In genomic region chr1:180173952-180174351, GRCh38 we compare ENCODE assay signal across 12 cellular contexts. TPM values are rescaled to one million over a fixed set of nuclear protein-coding genes. Genes with fewer than 3 reads are reported as not detected.
A peak's percentile ranks its signal among the peaks of the same experiment; 100 is the strongest.
DNase-seq lines count a peak whose midpoint lies in the region; ATAC-seq and TF ChIP-seq lines count a peak whose summit lies in the region.
"Had no signal": no experiment of that assay in that cellular context is flagged by ENCODE, and none has a peak within 500 bp of the region (broad histone marks: within the 10 kb centered on the region; RNA-seq: fewer than 3 reads in every experiment).

No MANE protein-coding gene starts in this region.

- H3K36me3 ChIP-seq in Peyer's patch, result no peaks in the 10 kb centered on the region

- peak overlapping the region in 2 of 4 donors; percentile 22 to 45 for H3K27ac ChIP-seq in Peyer's patch

- TF ChIP-seq POLR2A in Peyer's patch (IDR thresholded peaks at IDR 0.05), result no peak

- POLR2A ChIA-PET in activated CD4-positive, alpha-beta memory T cell treated with anti-CD3 and anti-CD28 coated beads, Interleukin-2, amount 10 ng/mL, durations not matched to agents 7 days and 5 days (lab: Charles Lee), result interaction anchor here (1.5 kb wide), 1 partner anchor 19 kb away, joined by 4 read pairs; the partner anchor contains the start of gene QSOX1

- peaks cover 42% of the 10 kb centered on the region for H3K4me1 Mint-ChIP-seq in glutamatergic neuron (ENCODE audit: low read depth, unreplicated experiment)
- H3K4me1 Mint-ChIP-seq in activated CD4-positive, alpha-beta memory T cell treated with anti-CD3 and anti-CD28 coated beads, Interleukin-2, amount 10 ng/mL, durations not matched to agents 7 days and 5 days, result no peaks in the 10 kb centered on the region
- H3K4me1 Mint-ChIP-seq in effector memory CD8-positive, alpha-beta T cell (ENCODE audit: low read depth in 2 of 2), result peaks cover 3 to 10% of the 10 kb centered on the region in 2 donors
- H3K4me1 Mint-ChIP-seq: activated CD4-positive, alpha-beta T cell treated with anti-CD3 and anti-CD28 coated beads, Interleukin-2, amount 10 ng/mL, durations not matched to agents 7 days and 5 days had no signal

- H3K36me3 Mint-ChIP-seq in glutamatergic neuron (ENCODE audit: unreplicated experiment), result peaks cover 3% of the 10 kb centered on the region
- H3K36me3 Mint-ChIP-seq in activated CD4-positive, alpha-beta memory T cell treated with anti-CD3 and anti-CD28 coated beads, Interleukin-2, amount 10 ng/mL, durations not matched to agents 7 days and 5 days (ENCODE audit: low read depth), result no peaks in the 10 kb centered on the region
- peaks cover 6% of the 10 kb centered on the region for H3K36me3 Mint-ChIP-seq in effector memory CD8-positive, alpha-beta T cell (ENCODE audit: insufficient read depth)

- H3K4me3 ChIP-seq in Peyer's patch, result no peak overlapping the region

- H3K27me3 ChIP-seq in Peyer's patch, result no peaks in the 10 kb centered on the region

- H3K27me3 Mint-ChIP-seq in glutamatergic neuron (ENCODE audit: unreplicated experiment), result peaks cover 14% of the 10 kb centered on the region
- no peaks in the 10 kb centered on the region for H3K27me3 Mint-ChIP-seq in activated CD4-positive, alpha-beta memory T cell treated with anti-CD3 and anti-CD28 coated beads, Interleukin-2, amount 10 ng/mL, durations not matched to agents 7 days and 5 days
- H3K27me3 Mint-ChIP-seq in effector memory CD8-positive, alpha-beta T cell, result no peaks in the 10 kb centered on the region
- H3K27me3 Mint-ChIP-seq: activated CD4-positive, alpha-beta T cell treated with anti-CD3 and anti-CD28 coated beads, Interleukin-2, amount 10 ng/mL, durations not matched to agents 7 days and 5 days had no signal

- H3K9me3 Mint-ChIP-seq in glutamatergic neuron (ENCODE audit: unreplicated experiment), result peaks cover 13% of the 10 kb centered on the region
- no peaks in the 10 kb centered on the region for H3K9me3 Mint-ChIP-seq in activated CD4-positive, alpha-beta memory T cell treated with anti-CD3 and anti-CD28 coated beads, Interleukin-2, amount 10 ng/mL, durations not matched to agents 7 days and 5 days
- no peaks in the 10 kb centered on the region for H3K9me3 Mint-ChIP-seq in effector memory CD8-positive, alpha-beta T cell
- H3K9me3 Mint-ChIP-seq: activated CD4-positive, alpha-beta T cell treated with anti-CD3 and anti-CD28 coated beads, Interleukin-2, amount 10 ng/mL, durations not matched to agents 7 days and 5 days; nephron progenitor cell had no signal

- no peak for ATAC-seq in effector memory CD8-positive, alpha-beta T cell (replicated peaks)

- H3K27ac Mint-ChIP-seq in glutamatergic neuron (ENCODE audit: unreplicated experiment), result peak overlapping the region; percentile 93
- no peak overlapping the region for H3K27ac Mint-ChIP-seq in activated CD4-positive, alpha-beta memory T cell treated with anti-CD3 and anti-CD28 coated beads, Interleukin-2, amount 10 ng/mL, durations not matched to agents 7 days and 5 days
- peak overlapping the region in 1 of 2 donors; percentile 70 for H3K27ac Mint-ChIP-seq in effector memory CD8-positive, alpha-beta T cell
- H3K27ac Mint-ChIP-seq: activated CD4-positive, alpha-beta T cell treated with anti-CD3 and anti-CD28 coated beads, Interleukin-2, amount 10 ng/mL, durations not matched to agents 7 days and 5 days; nephron progenitor cell had no signal

- DNase-seq in C1 segment of cervical spinal cord (lab: John Stamatoyannopoulos, UW), result peak in 11 of 14 donors; percentile 25 to 89 (median 73)
- DNase-seq in Peyer's patch, result peak; percentile 17 to 63 (median 51)
- DNase-seq in glutamatergic neuron, result peak; percentile 22
- DNase-seq in posterior vena cava (ENCODE audit: low spot score), result peak; percentile 91
- no peak for DNase-seq in NCI-H2081 treated with DMSO at 0.1 percent for 48 hours (lab: John Stamatoyannopoulos, UW)
- DNase-seq in activated CD4-positive, alpha-beta memory T cell treated with anti-CD3 and anti-CD28 coated beads, Interleukin-2, amount 10 ng/mL, durations not matched to agents 7 days and 5 days, result no peak
- DNase-seq in islet precursor cell, result no peak
- DNase-seq in effector memory CD8-positive, alpha-beta T cell, result no peak
- DNase-seq: activated CD4-positive, alpha-beta T cell treated with anti-CD3 and anti-CD28 coated beads, Interleukin-2, amount 10 ng/mL, durations not matched to agents 7 days and 5 days; NCI-H345; nephron progenitor cell had no signal

- peak overlapping the region; percentile 74 for H3K4me3 Mint-ChIP-seq in glutamatergic neuron (ENCODE audit: unreplicated experiment)
- H3K4me3 Mint-ChIP-seq in activated CD4-positive, alpha-beta memory T cell treated with anti-CD3 and anti-CD28 coated beads, Interleukin-2, amount 10 ng/mL, durations not matched to agents 7 days and 5 days, result no peak overlapping the region
- no peak overlapping the region for H3K4me3 Mint-ChIP-seq in effector memory CD8-positive, alpha-beta T cell
- H3K4me3 Mint-ChIP-seq: activated CD4-positive, alpha-beta T cell treated with anti-CD3 and anti-CD28 coated beads, Interleukin-2, amount 10 ng/mL, durations not matched to agents 7 days and 5 days; nephron progenitor cell had no signal

- peaks cover 0 to 23% (median 0%) of the 10 kb centered on the region in 4 donors for H3K4me1 ChIP-seq in Peyer's patch

- intact Hi-C loops in posterior vena cava (cut with DNase I), result loop anchor here in 1 of 2 donors (10.0 kb wide), 1 partner anchor 59 kb away; no protein-coding TSS in a partner anchor

- TF ChIP-seq CTCF in Peyer's patch (IDR thresholded peaks at IDR 0.05), result no peak
- no peak for TF ChIP-seq CTCF in glutamatergic neuron (IDR thresholded peaks at IDR 0.05; ENCODE audit: partially characterized antibody, unreplicated experiment)

- CTCF ChIA-PET in activated CD4-positive, alpha-beta memory T cell treated with anti-CD3 and anti-CD28 coated beads, Interleukin-2, amount 10 ng/mL, durations not matched to agents 7 days and 5 days (lab: Charles Lee), result no interaction called here

- H3K9me3 ChIP-seq in Peyer's patch, result no peaks in the 10 kb centered on the region

RNA-seq across cellular contexts. Expression of gene QSOX1, which starts 19.3 kb away (rescaled TPM):
- 10 to 100 TPM; 34.9 to 72.3 (median 51.5) TPM for total RNA-seq in Peyer's patch
- 46.1 TPM for total RNA-seq in glutamatergic neuron (ENCODE audit: unreplicated experiment)
- total RNA-seq in posterior vena cava, result 100 to 1,000 TPM in 1 of 2 donors, 10 to 100 TPM in 1; 80.3 to 104 TPM
- total RNA-seq in activated CD4-positive, alpha-beta memory T cell treated with anti-CD3 and anti-CD28 coated beads, Interleukin-2, amount 10 ng/mL, durations not matched to agents 7 days and 5 days, result 10 to 100 TPM; 28.9 to 35.1 TPM

RNA-seq across cellular contexts. Expression of gene LHX4, which starts 56.1 kb away (rescaled TPM):
- total RNA-seq in Peyer's patch (1 to 10 TPM in 1 of 4 donors, under 1 TPM in 3; 0.28 to 1.1 (median 0.68) TPM), glutamatergic neuron (ENCODE audit: unreplicated experiment) (2.1 TPM), posterior vena cava (not detected)
- total RNA-seq in activated CD4-positive, alpha-beta memory T cell treated with anti-CD3 and anti-CD28 coated beads, Interleukin-2, amount 10 ng/mL, durations not matched to agents 7 days and 5 days, result not detected
- total RNA-seq: activated CD4-positive, alpha-beta T cell treated with anti-CD3 and anti-CD28 coated beads, Interleukin-2, amount 10 ng/mL, durations not matched to agents 7 days and 5 days; glomerular endothelial cell had no signal

Comparison
In these comparisons a context has a peak if more than half of its experiments do, and no peak if none do; other contexts are left out.
1. DNase-seq: peak in C1 segment of cervical spinal cord (11 of 14), Peyer's patch (3 of 3), glutamatergic neuron (single experiment) and posterior vena cava (single experiment); none in NCI-H2081 treated with DMSO at 0.1 percent for 48 hours (single experiment), activated CD4-positive, alpha-beta memory T cell treated with anti-CD3 and anti-CD28 coated beads, Interleukin-2, amount 10 ng/mL, durations not matched to agents 7 days and 5 days (single experiment), islet precursor cell (single experiment) and effector memory CD8-positive, alpha-beta T cell (0 of 3).